In the genomic region with DNA sequence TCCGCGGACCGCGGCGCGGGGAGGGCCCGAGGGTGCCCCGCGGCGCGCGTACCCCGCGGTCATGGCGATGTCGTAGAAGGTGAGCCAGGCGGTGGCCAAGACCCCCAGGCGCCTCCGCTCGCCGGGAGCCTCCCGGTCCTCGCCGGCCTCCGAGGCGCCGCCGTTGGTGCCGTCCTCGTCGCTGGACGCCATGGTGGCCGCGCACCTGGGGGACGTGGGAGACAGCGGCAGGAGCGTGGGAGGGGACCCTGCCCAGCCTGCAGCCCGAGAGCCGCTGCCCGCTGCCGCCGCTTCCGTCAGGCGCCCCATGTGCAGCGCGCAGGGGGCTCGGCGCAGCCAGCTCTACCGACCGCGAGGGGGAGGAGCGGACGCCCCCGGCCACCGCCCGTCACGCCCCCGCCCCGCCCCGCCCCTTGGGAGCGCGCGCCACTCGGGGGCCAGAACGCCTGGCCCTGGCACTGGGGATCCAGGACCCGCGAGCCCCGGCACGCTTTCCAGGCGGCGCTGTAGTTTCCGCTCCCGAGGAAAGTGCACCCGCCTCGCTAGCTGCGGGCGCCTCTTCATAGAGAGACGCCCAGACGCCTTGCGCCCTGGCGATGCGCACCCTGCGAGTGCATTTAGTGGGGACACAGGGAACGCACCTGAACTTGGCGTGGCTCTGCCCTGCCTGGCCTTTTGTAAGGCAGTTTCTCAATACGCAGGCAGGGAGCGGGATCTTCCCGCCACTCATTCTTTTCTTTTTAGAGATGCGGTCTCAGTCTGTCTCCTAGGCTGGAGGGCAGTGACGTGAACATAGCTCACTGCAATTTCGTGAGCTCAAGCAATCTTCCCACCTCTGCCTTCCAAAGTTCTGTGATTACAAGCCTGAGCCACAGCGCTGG, we compare ENCODE assay signal across 8 cellular contexts. TPM values are rescaled to one million over a fixed set of nuclear protein-coding genes. Genes with fewer than 3 reads are reported as not detected.
DNase-seq lines count a peak whose midpoint lies in the region; ATAC-seq and TF ChIP-seq lines count a peak whose summit lies in the region.

HACD1 (minus strand) TSS at position 344 of the 881 bp plus-strand sequence; CDS start at position 309, 35 bp downstream.

- peak within 1 kb of the TSS; percentile 89 for H3K4me3 ChIP-seq in SJCRH30
- peak within 1 kb of the TSS; percentile 80 to 94 (median 82) for H3K4me3 ChIP-seq in transverse colon

- H3K9me3 Mint-ChIP-seq in activated naive CD4-positive, alpha-beta T cell treated with anti-CD3 and anti-CD28 coated beads, Interleukin-2, amount 50 U/mL, for 72 hours = no peaks in the 10 kb centered on the region

- H3K27ac ChIP-seq in SJCRH30 (no peak within 1 kb of the TSS; the same call in 1 of the 2 replicates), transverse colon (peak within 1 kb of the TSS; percentile 84 to 93 (median 91))

- TF ChIP-seq EP300 in transverse colon (IDR thresholded peaks at IDR 0.05; ENCODE audit: low read depth) = no peak

- H3K27ac Mint-ChIP-seq in activated naive CD4-positive, alpha-beta T cell treated with anti-CD3 and anti-CD28 coated beads, Interleukin-2, amount 50 U/mL, for 72 hours = no peak within 1 kb of the TSS

- ATAC-seq in GM21360 (IDR thresholded peaks at IDR 0.05; ENCODE audit: unreplicated experiment) (peak; percentile 65), omental fat pad (ENCODE audit: low FRiP score) (peak; percentile 80)
- peak; percentile 83 to 84 for ATAC-seq in activated naive CD4-positive, alpha-beta T cell treated with anti-CD3 and anti-CD28 coated beads, Interleukin-2, amount 50 U/mL, for 72 hours

- intact Hi-C loops in transverse colon (cut with DNase I; ENCODE audit: low total_unique reads) = no loop called here

- H3K27me3 ChIP-seq in SJCRH30 (no peaks in the 10 kb centered on the region), transverse colon (peaks cover 22% of the 10 kb centered on the region)

- no peaks in the 10 kb centered on the region for H3K36me3 Mint-ChIP-seq in activated naive CD4-positive, alpha-beta T cell treated with anti-CD3 and anti-CD28 coated beads, Interleukin-2, amount 50 U/mL, for 72 hours

- peak; percentile 35 for TF ChIP-seq POLR2A in transverse colon (IDR thresholded peaks at IDR 0.05)

- WGBS in transverse colon (ENCODE audit: low coverage in 1 of 2), 2 donors = 0% methylated on average over 61 of the region's 92 CpGs; no CpG with 5 or more reads in 1 of the 2 donors

- H3K9me3 ChIP-seq in SJCRH30 (replicated peaks) = no peaks in the 10 kb centered on the region
- no peaks in the 10 kb centered on the region for H3K9me3 ChIP-seq in transverse colon

- H3K36me3 ChIP-seq in SJCRH30 (no peaks in the 10 kb centered on the region), transverse colon (no peaks in the 10 kb centered on the region)

- in situ Hi-C loops in transverse colon (cut with MboI; ENCODE audit: low pct_ligation_motif_present in 1 of 4, low pct_unique_long_range_greater_than_20kb in 1 of 4, low sequenced_read_pairs in 3 of 4) = loop anchor here in 3 of 4 donors (25.0 kb wide), 4 partner anchors 245 to 620 kb away; no protein-coding TSS in a partner anchor

- DNase-seq in DMS53 (lab: John Stamatoyannopoulos, UW) = peak; percentile 86
- DNase-seq in HT1080 (ENCODE audit: low read depth) = peak; percentile 77
- peak; percentile 75 to 82 for DNase-seq in SJCRH30
- DNase-seq in activated naive CD4-positive, alpha-beta T cell treated with anti-CD3 and anti-CD28 coated beads, Interleukin-2, amount 50 U/mL, for 72 hours (ENCODE audit: low spot score in 2 of 2) = peak; percentile 49 to 68
- no peak for DNase-seq in glomerular endothelial cell (ENCODE audit: extremely low read depth, low read depth, low spot score)
- DNase-seq in omental fat pad (ENCODE audit: low spot score) = no peak
- peak; percentile 73 for DNase-seq in transverse colon

- no peak for TF ChIP-seq CTCF in omental fat pad (IDR thresholded peaks at IDR 0.05)
- TF ChIP-seq CTCF in transverse colon (IDR thresholded peaks at IDR 0.05) = peak in 2 of 5 experiments; percentile 12 to 13

- H3K4me1 ChIP-seq in SJCRH30 (no peaks in the 10 kb centered on the region), transverse colon (peaks cover 0 to 8% (median 6%) of the 10 kb centered on the region in 4 donors)

RNA-seq across cellular contexts. Expression of gene HACD1, which starts in this region (rescaled TPM):
- total RNA-seq in HT1080 (2014; rRNA removed; shearing (Covaris generic)) = 30.2 and 37.5 TPM in 2 replicates
- polyA plus RNA-seq in HT1080 (2015; cell fraction: cytosol; rRNA removed) = 8.3 and 11.0 TPM in 2 replicates
- polyA plus RNA-seq in HT1080 (2015; cell fraction: nucleus; rRNA removed) = 5.6 and 10.7 TPM in 2 replicates
- total RNA-seq in SJCRH30 (2014; rRNA removed; shearing (Covaris generic)) = 6.8 and 8.7 TPM in 2 replicates
- total RNA-seq in activated naive CD4-positive, alpha-beta T cell treated with anti-CD3 and anti-CD28 coated beads, Interleukin-2, amount 50 U/mL, for 72 hours = 1 to 10 TPM; 1.8 to 2.0 TPM
- total RNA-seq in glomerular endothelial cell (16.0 and 17.4 TPM in 2 replicates), omental fat pad (10 to 100 TPM; 17.4 to 29.9 (median 19.1) TPM), transverse colon (10 to 100 TPM in 2 of 4 donors, 1 to 10 TPM in 1, not detected in 1; 6.7 to 52.3 (median 16.5) TPM)

Comparison
In these comparisons a context has a peak if more than half of its experiments do, and no peak if none do; other contexts are left out.
1. DNase-seq: peak in DMS53 (single experiment), HT1080 (single experiment), SJCRH30 (2 of 2), activated naive CD4-positive, alpha-beta T cell treated with anti-CD3 and anti-CD28 coated beads, Interleukin-2, amount 50 U/mL, for 72 hours (2 of 2) and transverse colon (single experiment); none in glomerular endothelial cell (single experiment) and omental fat pad (single experiment).
2. Peak in every context shown above with its lines, with median percentiles within 50 percentile points of each other: ATAC-seq.